Comparison of ENCODE assay signal across 20 cellular contexts in the genomic region with DNA sequence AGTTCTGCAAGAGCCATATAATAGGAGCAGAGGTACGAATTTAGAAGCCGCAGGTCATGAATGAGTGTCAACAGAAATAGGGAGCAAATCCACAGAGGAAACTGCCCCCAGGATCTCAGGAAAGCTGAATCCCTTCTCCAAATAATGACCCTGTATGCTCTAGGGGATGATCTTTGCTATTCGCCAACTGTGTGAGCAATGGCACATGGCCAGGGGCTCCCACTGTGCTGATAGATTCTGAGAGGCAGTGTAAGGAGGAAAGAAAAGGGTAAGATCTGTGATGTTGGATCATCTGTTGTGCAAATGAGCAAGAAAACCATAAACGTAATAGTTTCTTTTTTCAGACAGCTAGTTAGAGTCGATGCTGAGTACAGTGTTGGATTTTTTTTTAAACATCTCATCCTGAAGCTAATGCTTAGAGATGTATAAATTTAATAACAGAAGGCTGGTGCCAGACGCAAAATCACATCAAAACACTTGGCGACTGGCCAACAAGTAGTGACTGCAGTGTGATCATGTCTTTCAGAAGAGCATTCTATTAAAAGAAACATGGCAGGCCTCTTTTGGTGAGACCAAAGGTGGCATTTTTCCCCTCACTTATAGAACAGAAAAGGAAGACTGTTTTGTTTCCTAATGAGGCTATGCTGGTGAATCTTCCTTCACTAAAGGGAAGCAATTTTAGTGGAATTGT.
A peak's percentile ranks its signal among the peaks of the same experiment; 100 is the strongest.
DNase-seq lines count a peak whose midpoint lies in the region; ATAC-seq and TF ChIP-seq lines count a peak whose summit lies in the region.
"Had no signal": no experiment of that assay in that cellular context is flagged by ENCODE, and none has a peak within 500 bp of the region (broad histone marks: within the 10 kb centered on the region; RNA-seq: fewer than 3 reads in every experiment).

No MANE protein-coding gene starts in this region.

- TF ChIP-seq EP300 in esophagus muscularis mucosa (IDR thresholded peaks at IDR 0.05) = no peak

- TF ChIP-seq POLR2A in esophagus muscularis mucosa (IDR thresholded peaks at IDR 0.05; ENCODE audit: low read depth) = no peak

- TF ChIP-seq CTCF in WTC11 (IDR thresholded peaks at IDR 0.05) (no peak), osteocyte (IDR thresholded peaks at IDR 0.05) (no peak), esophagus muscularis mucosa (IDR thresholded peaks at IDR 0.05) (no peak)

- H3K4me1 Mint-ChIP-seq in WTC11 (no peaks in the 10 kb centered on the region), osteocyte (ENCODE audit: unreplicated experiment) (peaks cover 6% of the 10 kb centered on the region)
- no peaks in the 10 kb centered on the region for H3K4me1 Mint-ChIP-seq in effector memory CD8-positive, alpha-beta T cell (ENCODE audit: low read depth in 2 of 2)
- no peaks in the 10 kb centered on the region for H3K4me1 Mint-ChIP-seq in stimulated activated memory B cell treated with anti-CD40 and anti-IgM and Interleukin-4, amounts not matched to agents 10 μg/mL and 1 μg/mL and 100 μg/mL, for 72 hours
- H3K4me1 Mint-ChIP-seq: activated B cell treated with CpG ODN at 0.5 μM for 24 hours, IgD-negative memory B cell had no signal

- POLR2A ChIA-PET in WTC11 (lab: Charles Lee) = no interaction called here

- peaks cover 0 to 4% (median 0%) of the 10 kb centered on the region in 4 donors for H3K4me1 ChIP-seq in esophagus muscularis mucosa

- no peaks in the 10 kb centered on the region for H3K27me3 Mint-ChIP-seq in WTC11 (ENCODE audit: low read depth)
- no peaks in the 10 kb centered on the region for H3K27me3 Mint-ChIP-seq in osteocyte (ENCODE audit: unreplicated experiment)
- H3K27me3 Mint-ChIP-seq in effector memory CD8-positive, alpha-beta T cell = no peaks in the 10 kb centered on the region
- no peaks in the 10 kb centered on the region for H3K27me3 Mint-ChIP-seq in stimulated activated memory B cell treated with anti-CD40 and anti-IgM and Interleukin-4, amounts not matched to agents 10 μg/mL and 1 μg/mL and 100 μg/mL, for 72 hours
- H3K27me3 Mint-ChIP-seq: activated B cell treated with CpG ODN at 0.5 μM for 24 hours had no signal

- no peaks in the 10 kb centered on the region for H3K27me3 ChIP-seq in esophagus muscularis mucosa

- 49% methylated on average over 7 of the region's 7 CpGs for WGBS in esophagus muscularis mucosa

- no peak overlapping the region for H3K4me3 Mint-ChIP-seq in WTC11
- no peak overlapping the region for H3K4me3 Mint-ChIP-seq in osteocyte (ENCODE audit: unreplicated experiment)
- no peak overlapping the region for H3K4me3 Mint-ChIP-seq in effector memory CD8-positive, alpha-beta T cell
- no peak overlapping the region for H3K4me3 Mint-ChIP-seq in stimulated activated memory B cell treated with anti-CD40 and anti-IgM and Interleukin-4, amounts not matched to agents 10 μg/mL and 1 μg/mL and 100 μg/mL, for 72 hours
- H3K4me3 Mint-ChIP-seq: activated B cell treated with CpG ODN at 0.5 μM for 24 hours, IgD-negative memory B cell, nephron had no signal

- peak; percentile 79 for DNase-seq in COR-L47 (lab: John Stamatoyannopoulos, UW)
- DNase-seq in NCI-H1092 treated with DMSO at 0.1 percent for 48 hours (lab: John Stamatoyannopoulos, UW) = peak; percentile 89
- peak; percentile 88 to 93 for DNase-seq in NCI-H446 (lab: John Stamatoyannopoulos, UW)
- DNase-seq in WTC11 (ENCODE audit: low spot score) = no peak
- no peak for DNase-seq in osteocyte (ENCODE audit: extremely low spot score, unreplicated experiment)
- no peak for DNase-seq in effector memory CD8-positive, alpha-beta T cell
- no peak for DNase-seq in esophagus muscularis mucosa (ENCODE audit: extremely low spot score)
- DNase-seq: activated B cell treated with CpG ODN at 0.5 μM for 24 hours; AML-193; amniotic stem cell; cerebellar nuclear complex; DMS53; foreskin melanocyte; NCI-H187; stimulated activated CD4-positive, alpha-beta T cell treated with anti-CD3 and anti-CD28 coated beads, Interleukin-15, amount 100 ng/mL, for 24 hours had no signal

- H3K36me3 Mint-ChIP-seq in WTC11 (no peaks in the 10 kb centered on the region), osteocyte (ENCODE audit: unreplicated experiment) (no peaks in the 10 kb centered on the region)
- no peaks in the 10 kb centered on the region for H3K36me3 Mint-ChIP-seq in effector memory CD8-positive, alpha-beta T cell (ENCODE audit: insufficient read depth)
- no peaks in the 10 kb centered on the region for H3K36me3 Mint-ChIP-seq in stimulated activated memory B cell treated with anti-CD40 and anti-IgM and Interleukin-4, amounts not matched to agents 10 μg/mL and 1 μg/mL and 100 μg/mL, for 72 hours
- H3K36me3 Mint-ChIP-seq: IgD-negative memory B cell had no signal

- no peak overlapping the region for H3K27ac ChIP-seq in esophagus muscularis mucosa (replicated peaks in 1 of 4)

- H3K9me3 ChIP-seq in esophagus muscularis mucosa = no peaks in the 10 kb centered on the region

- CTCF ChIA-PET in WTC11 (lab: Charles Lee) = no interaction called here

- ATAC-seq in WTC11 = peak; percentile 47; the same call in 1 of the 2 replicates
- no peak for ATAC-seq in effector memory CD8-positive, alpha-beta T cell (replicated peaks)
- no peak for ATAC-seq in stimulated activated memory B cell treated with anti-CD40 and anti-IgM and Interleukin-4, amounts not matched to agents 10 μg/mL and 1 μg/mL and 100 μg/mL, for 72 hours
- ATAC-seq: Panc1 had no signal

- H3K27ac Mint-ChIP-seq in WTC11 = no peak overlapping the region
- H3K27ac Mint-ChIP-seq in osteocyte (ENCODE audit: unreplicated experiment) = no peak overlapping the region
- H3K27ac Mint-ChIP-seq in effector memory CD8-positive, alpha-beta T cell = no peak overlapping the region
- no peak overlapping the region for H3K27ac Mint-ChIP-seq in stimulated activated memory B cell treated with anti-CD40 and anti-IgM and Interleukin-4, amounts not matched to agents 10 μg/mL and 1 μg/mL and 100 μg/mL, for 72 hours
- H3K27ac Mint-ChIP-seq: activated B cell treated with CpG ODN at 0.5 μM for 24 hours, IgD-negative memory B cell, nephron had no signal

- intact Hi-C loops in esophagus muscularis mucosa (cut with DNase I) = no loop called here

- no peaks in the 10 kb centered on the region for H3K36me3 ChIP-seq in esophagus muscularis mucosa

- no peak overlapping the region for H3K4me3 ChIP-seq in esophagus muscularis mucosa
- H3K4me3 ChIP-seq: lung had no signal

- H3K9me3 Mint-ChIP-seq in WTC11 (no peaks in the 10 kb centered on the region), osteocyte (ENCODE audit: unreplicated experiment) (no peaks in the 10 kb centered on the region)
- peaks cover 0 to 2% of the 10 kb centered on the region in 2 donors for H3K9me3 Mint-ChIP-seq in effector memory CD8-positive, alpha-beta T cell
- no peaks in the 10 kb centered on the region for H3K9me3 Mint-ChIP-seq in stimulated activated memory B cell treated with anti-CD40 and anti-IgM and Interleukin-4, amounts not matched to agents 10 μg/mL and 1 μg/mL and 100 μg/mL, for 72 hours
- H3K9me3 Mint-ChIP-seq: activated B cell treated with CpG ODN at 0.5 μM for 24 hours, nephron had no signal

TF ChIP-seq in WTC11, 78 proteins besides CTCF, POLR2A, EP300 and RAD21:
- no peak for TF ChIP-seq NFE2L1 (CRISPR knock-in tag; IDR thresholded peaks at IDR 0.05)
- no peak for TF ChIP-seq ERG (CRISPR knock-in tag; IDR thresholded peaks at IDR 0.05)
- TF ChIP-seq ZNF423 (CRISPR knock-in tag; IDR thresholded peaks at IDR 0.05) = no peak
- no peak for TF ChIP-seq JUN (CRISPR knock-in tag; IDR thresholded peaks at IDR 0.05)
- no peak for TF ChIP-seq ATF3 (CRISPR knock-in tag; conservative IDR thresholded peaks at IDR 0.05)
- no peak for TF ChIP-seq PRRX2 (CRISPR knock-in tag; IDR thresholded peaks at IDR 0.05)
- TF ChIP-seq ZNF219 (CRISPR knock-in tag; IDR thresholded peaks at IDR 0.05; ENCODE audit: borderline replicate concordance) = no peak
- no peak for TF ChIP-seq OVOL2 (CRISPR knock-in tag; IDR thresholded peaks at IDR 0.05; ENCODE audit: borderline replicate concordance)
- no peak for TF ChIP-seq ZNF396 (CRISPR knock-in tag; IDR thresholded peaks at IDR 0.05; ENCODE audit: borderline replicate concordance)
- no peak for TF ChIP-seq USF1 (CRISPR knock-in tag; IDR thresholded peaks at IDR 0.05)
- TF ChIP-seq ESRRA (CRISPR knock-in tag; IDR thresholded peaks at IDR 0.05; ENCODE audit: borderline replicate concordance) = no peak
- no peak for TF ChIP-seq TEAD4 (CRISPR knock-in tag; IDR thresholded peaks at IDR 0.05)

Comparison
In these comparisons a context has a peak if more than half of its experiments do, and no peak if none do; other contexts are left out.
1. DNase-seq: peak in COR-L47 (single experiment), NCI-H1092 treated with DMSO at 0.1 percent for 48 hours (single experiment) and NCI-H446 (2 of 2); none in WTC11 (single experiment), osteocyte (single experiment), effector memory CD8-positive, alpha-beta T cell (0 of 3) and esophagus muscularis mucosa (single experiment).